Comparison of ENCODE assay signal across 13 cellular contexts in the genomic region with DNA sequence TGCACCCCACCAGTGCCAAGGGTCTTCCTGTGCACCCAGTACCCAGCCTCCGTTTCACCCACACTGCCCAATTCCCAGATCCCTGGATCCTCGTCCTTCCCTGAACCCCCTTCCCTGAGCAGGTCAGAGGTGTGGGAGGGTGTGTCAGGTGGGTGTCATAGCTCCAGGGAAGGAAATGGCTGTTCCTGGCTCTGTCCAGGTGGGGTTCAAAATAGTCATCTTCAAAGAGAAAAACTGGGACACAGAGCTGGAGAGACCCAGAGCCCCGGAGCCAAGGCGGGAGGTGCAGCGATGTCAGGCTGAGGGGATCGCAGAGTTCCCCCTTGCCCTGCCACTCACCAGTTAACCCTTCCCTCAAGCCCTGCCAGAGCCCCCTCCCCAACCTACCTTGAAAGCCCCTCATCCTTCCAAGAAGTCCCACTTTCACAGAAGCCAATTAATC. TPM values are rescaled to one million over a fixed set of nuclear protein-coding genes. Genes with fewer than 3 reads are reported as not detected.
DNase-seq lines count a peak whose midpoint lies in the region; ATAC-seq and TF ChIP-seq lines count a peak whose summit lies in the region.
"Had no signal": no experiment of that assay in that cellular context is flagged by ENCODE, and none has a peak within 500 bp of the region (broad histone marks: within the 10 kb centered on the region; RNA-seq: fewer than 3 reads in every experiment).

No MANE protein-coding gene starts in this region.

- H3K27me3 ChIP-seq in RWPE2 (ENCODE audit: insufficient read depth, poor library complexity, severe bottlenecking) (peaks cover 37% of the 10 kb centered on the region), neuron (ENCODE audit: insufficient read depth, low read length) (no peaks in the 10 kb centered on the region)
- H3K27me3 ChIP-seq: pancreas had no signal

- peak; percentile 15; the same call in 1 of the 3 replicates for ATAC-seq in RWPE2 (ENCODE audit: low read depth)
- no peak for ATAC-seq in HG02571 (IDR thresholded peaks at IDR 0.05; ENCODE audit: unreplicated experiment)

- no peak overlapping the region for H3K4me3 ChIP-seq in RWPE2 (ENCODE audit: severe bottlenecking)
- H3K4me3 ChIP-seq in neuron (ENCODE audit: low read length) = peak overlapping the region; percentile 45

- H3K4me3 Mint-ChIP-seq in endothelial cell (ENCODE audit: unreplicated experiment) = peak overlapping the region; percentile 88

- H3K4me1 Mint-ChIP-seq in endothelial cell (ENCODE audit: unreplicated experiment) = peaks cover 31% of the 10 kb centered on the region

- peak; percentile 56 for DNase-seq in G401 (ENCODE audit: low spot score)
- no peak for DNase-seq in RWPE2 (ENCODE audit: low spot score)
- DNase-seq in endothelial cell (ENCODE audit: low spot score) = no peak
- no peak for DNase-seq in NCI-H1436 (lab: John Stamatoyannopoulos, UW)
- DNase-seq in DMS 273 (lab: John Stamatoyannopoulos, UW; ENCODE audit: unreplicated experiment) = no peak
- DNase-seq in DMS153 treated with DMSO at 0.1 percent for 48 hours (lab: John Stamatoyannopoulos, UW; ENCODE audit: unreplicated experiment) = no peak
- DNase-seq: brain microvascular endothelial cell, NCI-H226, pancreas, stomach had no signal

- H3K36me3 ChIP-seq in RWPE2 (ENCODE audit: low read depth) (no peaks in the 10 kb centered on the region), neuron (ENCODE audit: insufficient read depth, low read length) (no peaks in the 10 kb centered on the region)
- H3K36me3 ChIP-seq: brain microvascular endothelial cell, pancreas, stomach had no signal

- peaks cover 22% of the 10 kb centered on the region for H3K27me3 Mint-ChIP-seq in endothelial cell (ENCODE audit: unreplicated experiment)

- H3K27ac Mint-ChIP-seq in endothelial cell (ENCODE audit: unreplicated experiment) = peak overlapping the region; percentile 64

- TF ChIP-seq CTCF in RWPE2 (IDR thresholded peaks at IDR 0.05; ENCODE audit: poor library complexity, severe bottlenecking) (no peak), endothelial cell (IDR thresholded peaks at IDR 0.05; ENCODE audit: unreplicated experiment) (no peak)

- in situ Hi-C loops in G401 (cut with HindIII; ENCODE audit: low sequenced_read_pairs) = no loop called here

- no peak overlapping the region for H3K27ac ChIP-seq in RWPE2 (ENCODE audit: poor library complexity, severe bottlenecking)
- H3K27ac ChIP-seq: brain microvascular endothelial cell, pancreas, stomach had no signal

- H3K4me1 ChIP-seq in RWPE2 (ENCODE audit: insufficient read depth, poor library complexity, severe bottlenecking) (no peaks in the 10 kb centered on the region), neuron (ENCODE audit: insufficient read depth, low read length) (peaks cover 23% of the 10 kb centered on the region)
- H3K4me1 ChIP-seq: pancreas had no signal

- peak overlapping the region; percentile 97 for H2AFZ ChIP-seq in neuron (ENCODE audit: low read depth, low read length)

- peaks cover 11% of the 10 kb centered on the region for H3K36me3 Mint-ChIP-seq in endothelial cell (ENCODE audit: low read depth, unreplicated experiment)

- H3K9me3 ChIP-seq in RWPE2 (ENCODE audit: severe bottlenecking) = no peaks in the 10 kb centered on the region
- H3K9me3 ChIP-seq in neuron (ENCODE audit: low read length) = no peaks in the 10 kb centered on the region
- H3K9me3 ChIP-seq: pancreas, stomach had no signal

- H3K9me3 Mint-ChIP-seq in endothelial cell (ENCODE audit: unreplicated experiment) = no peaks in the 10 kb centered on the region

RNA-seq across cellular contexts. Expression of a gene that starts 0.7 kb away (rescaled TPM):
- 2.4 TPM in 1 of 2 replicates, not detected in the other for total RNA-seq in G401 (2014; rRNA removed; shearing (Covaris generic))
- total RNA-seq in endothelial cell (ENCODE audit: unreplicated experiment) = 50.4 TPM

RNA-seq across cellular contexts. Expression of a gene that starts 7.0 kb away (rescaled TPM):
- total RNA-seq in G401 (2014; rRNA removed; shearing (Covaris generic)) = 0.58 TPM in 1 of 2 replicates, not detected in the other
- total RNA-seq in endothelial cell (ENCODE audit: unreplicated experiment) = 0.31 TPM
- total RNA-seq: kidney epithelial cell had no signal

RNA-seq across cellular contexts. Expression of a gene that starts 14.6 kb away (rescaled TPM):
- total RNA-seq in G401 (2014; rRNA removed; shearing (Covaris generic)) = 191 and 200 TPM in 2 replicates
- 199 TPM for total RNA-seq in endothelial cell (ENCODE audit: unreplicated experiment)

RNA-seq across cellular contexts. Expression of a gene that starts 14.7 kb away (rescaled TPM):
- 32.7 and 43.1 TPM in 2 replicates for total RNA-seq in G401 (2014; rRNA removed; shearing (Covaris generic))
- total RNA-seq in endothelial cell (ENCODE audit: unreplicated experiment) = 12.1 TPM

RNA-seq across cellular contexts. Expression of a gene that starts 28.1 kb away (rescaled TPM):
- total RNA-seq in G401 (2014; rRNA removed; shearing (Covaris generic)) = 103 and 127 TPM in 2 replicates
- total RNA-seq in endothelial cell (ENCODE audit: unreplicated experiment) = 34.9 TPM

Comparison
In these comparisons a context has a peak if more than half of its experiments do, and no peak if none do; other contexts are left out.
1. RNA of a gene that starts 0.7 kb away (total RNA-seq): 50.4 TPM in endothelial cell (single experiment); 2.4 TPM in G401; every median in the first group is over 10 times any median in the second.